8 cellular contexts compared by ENCODE assay signal in genomic region chr15:58957101-58957973, GRCh38. TPM values are rescaled to one million over a fixed set of nuclear protein-coding genes. Genes with fewer than 3 reads are reported as not detected.
DNase-seq lines count a peak whose midpoint lies in the region; ATAC-seq and TF ChIP-seq lines count a peak whose summit lies in the region.

No MANE protein-coding gene starts in this region.

- peaks cover 9% of the 10 kb centered on the region for H3K4me1 Mint-ChIP-seq in activated T-cell treated with anti-CD3 and anti-CD28 coated beads, Interleukin-2, amount 50 U/mL, for 4 hours (ENCODE audit: low read depth)

- H3K9me3 Mint-ChIP-seq in activated T-cell treated with anti-CD3 and anti-CD28 coated beads, Interleukin-2, amount 50 U/mL, for 4 hours = no peaks in the 10 kb centered on the region

- H2AFZ ChIP-seq in osteoblast (ENCODE audit: low read length) = peak overlapping the region; percentile 33

- peak; percentile 65 for ATAC-seq in GM19463 (IDR thresholded peaks at IDR 0.05; ENCODE audit: unreplicated experiment)
- peak; percentile 84 to 89 for ATAC-seq in activated T-cell treated with anti-CD3 and anti-CD28 coated beads, Interleukin-2, amount 50 U/mL, for 4 hours

- H3K4me2 ChIP-seq in osteoblast (ENCODE audit: insufficient read depth, low read length) = peak overlapping the region; percentile 47

- H3K36me3 ChIP-seq in BE2C (no peaks in the 10 kb centered on the region), MG63 (no peaks in the 10 kb centered on the region), osteoblast (ENCODE audit: insufficient read depth, low read length) (no peaks in the 10 kb centered on the region), vagina (no peaks in the 10 kb centered on the region)

- intact Hi-C loops in vagina (cut with DNase I) = no loop called here

- no peak overlapping the region for H3K4me3 Mint-ChIP-seq in activated T-cell treated with anti-CD3 and anti-CD28 coated beads, Interleukin-2, amount 50 U/mL, for 4 hours

- no peaks in the 10 kb centered on the region for H3K4me1 ChIP-seq in BE2C
- H3K4me1 ChIP-seq in osteoblast (ENCODE audit: insufficient read depth, low read length) = peaks cover 11% of the 10 kb centered on the region
- H3K4me1 ChIP-seq in vagina = peaks cover 4% of the 10 kb centered on the region

- peak; percentile 76 for DNase-seq in BE2C
- peak; percentile 41 for DNase-seq in MG63
- peak; percentile 76 for DNase-seq in RPMI7951 (ENCODE audit: low read depth)
- DNase-seq in activated T-cell treated with anti-CD3 and anti-CD28 coated beads, Interleukin-2, amount 50 U/mL, for 4 hours = peak; percentile 45
- DNase-seq in fibroblast of the aortic adventitia (ENCODE audit: low read depth) = peak; percentile 67
- DNase-seq in osteoblast (ENCODE audit: insufficient read length, low spot score, missing footprints) = peak; percentile 52
- DNase-seq in vagina (ENCODE audit: extremely low spot score in 2 of 2) = no peak

- no peaks in the 10 kb centered on the region for H3K27me3 Mint-ChIP-seq in activated T-cell treated with anti-CD3 and anti-CD28 coated beads, Interleukin-2, amount 50 U/mL, for 4 hours (ENCODE audit: low read depth)

- H3K9me3 ChIP-seq in BE2C (no peaks in the 10 kb centered on the region), MG63 (no peaks in the 10 kb centered on the region), osteoblast (ENCODE audit: low read depth, low read length) (no peaks in the 10 kb centered on the region), vagina (no peaks in the 10 kb centered on the region)

- no peaks in the 10 kb centered on the region for H3K27me3 ChIP-seq in BE2C
- no peaks in the 10 kb centered on the region for H3K27me3 ChIP-seq in MG63
- H3K27me3 ChIP-seq in osteoblast (ENCODE audit: insufficient read depth, low read length) = no peaks in the 10 kb centered on the region
- no peaks in the 10 kb centered on the region for H3K27me3 ChIP-seq in vagina

- H3K4me3 ChIP-seq in BE2C (ENCODE audit: low read depth, low read length) (0 out of 2 replicates have a peak overlapping the region, but pooled peaks have one; percentile 12), MG63 (no peak overlapping the region), fibroblast of the aortic adventitia (ENCODE audit: low read depth, low read length) (no peak overlapping the region), osteoblast (ENCODE audit: insufficient read depth, low read length) (peak overlapping the region; percentile 23), vagina (no peak overlapping the region)

- no peaks in the 10 kb centered on the region for H3K79me2 ChIP-seq in osteoblast (ENCODE audit: insufficient read depth, low read length)

- H3K36me3 Mint-ChIP-seq in activated T-cell treated with anti-CD3 and anti-CD28 coated beads, Interleukin-2, amount 50 U/mL, for 4 hours (ENCODE audit: insufficient read depth) = no peaks in the 10 kb centered on the region

- H4K20me1 ChIP-seq in osteoblast (ENCODE audit: insufficient read depth, low read length) = no peaks in the 10 kb centered on the region

- no peak for TF ChIP-seq POLR2A in vagina (IDR thresholded peaks at IDR 0.05)

- no peak overlapping the region for H3K27ac ChIP-seq in osteoblast (ENCODE audit: low read depth, low read length)
- H3K27ac ChIP-seq in vagina = no peak overlapping the region

- TF ChIP-seq CTCF in BE2C (IDR thresholded peaks at IDR 0.05; ENCODE audit: low read depth, low read length) (peak; percentile 96), fibroblast of the aortic adventitia (IDR thresholded peaks at IDR 0.05; ENCODE audit: insufficient read depth, low read length) (peak; percentile 78), osteoblast (IDR thresholded peaks at IDR 0.05; ENCODE audit: extremely low read depth, low read depth, low read length) (peak; percentile 89), vagina (IDR thresholded peaks at IDR 0.05) (peak; percentile 41 to 48 (median 44))

RNA-seq across cellular contexts. Expression of gene SLTM, which starts 23.9 kb away (rescaled TPM):
- 113 TPM for polyA plus RNA-seq in BE2C (2012; ENCODE audit: insufficient read depth, insufficient read length, low read depth)
- 43.9 and 50.6 TPM in 2 replicates for total RNA-seq in MG63 (2014; rRNA removed; shearing (Covaris generic); ENCODE audit: low replicate concordance)
- 70.5 and 71.6 TPM in 2 replicates for total RNA-seq in RPMI7951 (2014; rRNA removed; shearing (Covaris generic))
- total RNA-seq in activated T-cell treated with anti-CD3 and anti-CD28 coated beads, Interleukin-2, amount 50 U/mL, for 4 hours = 100 to 1,000 TPM; 105 to 121 (median 120) TPM
- 68.5 and 147 TPM in 2 replicates for total RNA-seq in fibroblast of the aortic adventitia (ENCODE audit: low replicate concordance)
- 71.3 and 77.8 TPM in 2 replicates for total RNA-seq in osteoblast
- total RNA-seq in vagina = 76.9 TPM

RNA-seq across cellular contexts. Expression of gene RNF111, which starts 30.1 kb away (rescaled TPM):
- 35.2 TPM for polyA plus RNA-seq in BE2C (2012; ENCODE audit: insufficient read depth, insufficient read length, low read depth)
- total RNA-seq in MG63 (2014; rRNA removed; shearing (Covaris generic); ENCODE audit: low replicate concordance) = 11.8 and 16.0 TPM in 2 replicates
- total RNA-seq in RPMI7951 (2014; rRNA removed; shearing (Covaris generic)) = 14.1 and 25.6 TPM in 2 replicates
- total RNA-seq in activated T-cell treated with anti-CD3 and anti-CD28 coated beads, Interleukin-2, amount 50 U/mL, for 4 hours = 10 to 100 TPM; 22.6 to 25.0 (median 25.0) TPM
- total RNA-seq in fibroblast of the aortic adventitia (ENCODE audit: low replicate concordance) = 22.8 and 40.5 TPM in 2 replicates
- 21.4 and 27.4 TPM in 2 replicates for total RNA-seq in osteoblast
- total RNA-seq in vagina = 35.6 TPM

Comparison
In these comparisons a context has a peak if more than half of its experiments do, and no peak if none do; other contexts are left out.
1. DNase-seq: peak in BE2C (single experiment), MG63 (single experiment), RPMI7951 (single experiment), activated T-cell treated with anti-CD3 and anti-CD28 coated beads, Interleukin-2, amount 50 U/mL, for 4 hours (single experiment), fibroblast of the aortic adventitia (single experiment) and osteoblast (single experiment); none in vagina (0 of 2).
2. H3K4me3 ChIP-seq: peak in BE2C (single experiment) and osteoblast (single experiment); none in MG63 (single experiment), fibroblast of the aortic adventitia (single experiment) and vagina (0 of 2).
3. CTCF ChIP-seq: peak in every context shown above with its lines; median percentile 96 in BE2C; 89 in osteoblast; 78 in fibroblast of the aortic adventitia; 44 in vagina.